ENCODE assay signal across 8 cellular contexts in the genomic region with DNA sequence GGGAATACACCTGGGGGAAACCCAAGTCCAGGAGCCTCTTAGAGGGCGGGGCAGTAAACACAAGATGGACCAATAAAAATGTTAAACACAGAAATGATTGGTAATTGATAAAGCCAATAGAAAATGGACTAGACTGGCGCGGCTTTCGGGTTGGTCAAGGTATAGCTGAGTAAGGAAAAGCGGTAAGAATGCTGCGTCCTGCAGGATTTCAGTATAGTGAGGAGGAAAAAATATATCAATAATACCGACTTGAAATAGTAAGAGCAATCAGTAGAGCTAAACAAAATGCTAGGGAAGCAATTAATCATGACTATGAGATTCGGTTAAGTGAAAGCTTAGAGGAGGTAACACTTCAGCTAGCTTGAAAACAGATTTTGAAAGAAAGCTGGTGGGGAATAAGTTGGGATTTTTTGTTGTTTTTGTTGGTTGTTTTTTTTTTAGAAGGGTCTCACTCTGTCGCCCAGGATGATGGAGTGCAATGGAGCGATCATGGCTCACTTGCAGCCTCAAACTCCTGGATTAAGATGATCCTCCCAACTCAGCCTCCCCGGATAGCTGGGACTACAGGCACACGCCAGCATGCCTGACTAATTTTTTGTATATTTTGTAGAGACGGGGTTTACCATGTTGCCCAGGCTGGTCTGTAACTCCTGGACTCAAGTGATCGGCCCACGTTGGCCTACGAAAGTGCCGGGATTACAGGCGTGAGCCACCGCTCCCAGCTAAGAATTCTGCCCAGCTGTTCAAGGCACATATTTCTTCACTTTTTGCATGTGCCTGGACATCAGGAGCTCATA. TPM values are rescaled to one million over a fixed set of nuclear protein-coding genes. Genes with fewer than 3 reads are reported as not detected.
DNase-seq lines count a peak whose midpoint lies in the region; ATAC-seq and TF ChIP-seq lines count a peak whose summit lies in the region.

No MANE protein-coding gene starts in this region.

- no peaks in the 10 kb centered on the region for H3K27me3 Mint-ChIP-seq in activated CD4-positive, alpha-beta T cell treated with anti-CD3 and anti-CD28 coated beads for 36 hours
- no peaks in the 10 kb centered on the region for H3K27me3 Mint-ChIP-seq in activated T-cell treated with anti-CD3 and anti-CD28 coated beads, Interleukin-2, amount 50 U/mL, for 24 hours

- ATAC-seq in HG03342 (IDR thresholded peaks at IDR 0.05; ENCODE audit: unreplicated experiment): no peak
- ATAC-seq in activated CD4-positive, alpha-beta T cell treated with anti-CD3 and anti-CD28 coated beads for 36 hours: no peak
- no peak for ATAC-seq in GM21619 (IDR thresholded peaks at IDR 0.05; ENCODE audit: unreplicated experiment)

- H3K4me3 Mint-ChIP-seq in activated CD4-positive, alpha-beta T cell treated with anti-CD3 and anti-CD28 coated beads for 36 hours: no peak overlapping the region
- H3K4me3 Mint-ChIP-seq in activated T-cell treated with anti-CD3 and anti-CD28 coated beads, Interleukin-2, amount 50 U/mL, for 24 hours: no peak overlapping the region

- H3K4me2 ChIP-seq in smooth muscle cell: peak overlapping the region; percentile 97

- H3K9ac ChIP-seq in iPS-15b (ENCODE audit: low read depth, low read length) (no peak overlapping the region), smooth muscle cell (ENCODE audit: low read depth) (no peak overlapping the region)

- peaks cover 4% of the 10 kb centered on the region for H3K4me1 Mint-ChIP-seq in activated CD4-positive, alpha-beta T cell treated with anti-CD3 and anti-CD28 coated beads for 36 hours
- peaks cover 9% of the 10 kb centered on the region for H3K4me1 Mint-ChIP-seq in activated T-cell treated with anti-CD3 and anti-CD28 coated beads, Interleukin-2, amount 50 U/mL, for 24 hours (ENCODE audit: low read depth)

- 63% methylated on average over 19 of the region's 19 CpGs for WGBS in smooth muscle cell (ENCODE audit: low lambda C conversion rate)

- POLR2A ChIA-PET in activated CD4-positive, alpha-beta T cell treated with anti-CD3 and anti-CD28 coated beads for 36 hours (lab: Charles Lee): interaction anchor here (0.5 to 4.0 kb wide), 12 partner anchors 30 to 770 kb away, joined by 3 to 36 read pairs (median 4); a partner anchor contains a TSS

- peak overlapping the region; percentile 23; the same call in 1 of the 2 replicates for H3K4me3 ChIP-seq in GM06990 (replicated peaks; ENCODE audit: low read depth, low read length)
- H3K4me3 ChIP-seq in SJSA1: peak overlapping the region; percentile 59
- peak overlapping the region; percentile 39 for H3K4me3 ChIP-seq in iPS-15b (ENCODE audit: low read depth, low read length)
- H3K4me3 ChIP-seq in smooth muscle cell: peak overlapping the region; percentile 76

- H3F3A ChIP-seq in smooth muscle cell (ENCODE audit: low read depth): no peaks in the 10 kb centered on the region

- H3K4me1 ChIP-seq in SJSA1 (replicated peaks): peaks cover 5% of the 10 kb centered on the region; the same call in 1 of the 2 replicates
- peaks cover 4% of the 10 kb centered on the region for H3K4me1 ChIP-seq in iPS-15b (ENCODE audit: control insufficient read depth, insufficient read depth, low read length)
- peaks cover 11% of the 10 kb centered on the region for H3K4me1 ChIP-seq in smooth muscle cell (ENCODE audit: low read depth)

- H2AFZ ChIP-seq in smooth muscle cell (ENCODE audit: low read depth): peak overlapping the region; percentile 76

- intact Hi-C loops in activated CD4-positive, alpha-beta T cell treated with anti-CD3 and anti-CD28 coated beads for 36 hours (cut with DNase I, micrococcal nuclease): loop anchor here (1.0 to 10.0 kb wide), 15 partner anchors 9 to 1519 kb away; a partner anchor contains a TSS

- H4K20me1 ChIP-seq in smooth muscle cell (ENCODE audit: low read depth): no peaks in the 10 kb centered on the region

- H3K27ac ChIP-seq in SJSA1: no peak overlapping the region
- H3K27ac ChIP-seq in smooth muscle cell (ENCODE audit: low read depth): no peak overlapping the region

- CTCF ChIA-PET in activated CD4-positive, alpha-beta T cell treated with anti-CD3 and anti-CD28 coated beads for 36 hours (lab: Charles Lee): interaction anchor here (0.6 to 9.3 kb wide), 23 partner anchors 9 to 707 kb away, joined by 3 to 170 read pairs (median 4); a partner anchor contains a TSS

- DNase-seq in GM06990 (ENCODE audit: extremely low read depth, insufficient read length) (no peak), SJSA1 (ENCODE audit: low read depth in 1 of 2, low spot score in 2 of 2) (no peak), smooth muscle cell (lab: John Stamatoyannopoulos, UW; ENCODE audit: unreplicated experiment) (no peak)
- DNase-seq in activated CD4-positive, alpha-beta T cell treated with anti-CD3 and anti-CD28 coated beads for 36 hours: no peak
- no peak for DNase-seq in activated T-cell treated with anti-CD3 and anti-CD28 coated beads, Interleukin-2, amount 50 U/mL, for 24 hours

- H3K36me3 Mint-ChIP-seq in activated CD4-positive, alpha-beta T cell treated with anti-CD3 and anti-CD28 coated beads for 36 hours (ENCODE audit: low read depth): no peaks in the 10 kb centered on the region
- peaks cover 2% of the 10 kb centered on the region for H3K36me3 Mint-ChIP-seq in activated T-cell treated with anti-CD3 and anti-CD28 coated beads, Interleukin-2, amount 50 U/mL, for 24 hours (ENCODE audit: low read depth)

- H3K79me2 ChIP-seq in smooth muscle cell (ENCODE audit: low read depth): no peaks in the 10 kb centered on the region

- no peak for TF ChIP-seq CTCF in GM06990 (IDR thresholded peaks at IDR 0.05; ENCODE audit: insufficient read depth, low read length, poor library complexity, severe bottlenecking)
- no peak for TF ChIP-seq CTCF in smooth muscle cell (IDR thresholded peaks at IDR 0.05; ENCODE audit: borderline replicate concordance, insufficient read depth, poor library complexity, severe bottlenecking)

- H3K9me3 Mint-ChIP-seq in activated CD4-positive, alpha-beta T cell treated with anti-CD3 and anti-CD28 coated beads for 36 hours (ENCODE audit: low read depth): no peaks in the 10 kb centered on the region
- H3K9me3 Mint-ChIP-seq in activated T-cell treated with anti-CD3 and anti-CD28 coated beads, Interleukin-2, amount 50 U/mL, for 24 hours: no peaks in the 10 kb centered on the region

- H3K9me3 ChIP-seq in SJSA1 (replicated peaks) (no peaks in the 10 kb centered on the region), iPS-15b (ENCODE audit: control insufficient read depth, insufficient read depth, low read length) (no peaks in the 10 kb centered on the region), smooth muscle cell (replicated peaks; ENCODE audit: low read depth) (no peaks in the 10 kb centered on the region)

- H3K36me3 ChIP-seq in GM06990 (ENCODE audit: control insufficient read depth, insufficient read depth, low read length) (no peaks in the 10 kb centered on the region; the same call in none of the 2 replicates), SJSA1 (no peaks in the 10 kb centered on the region), iPS-15b (ENCODE audit: control insufficient read depth, insufficient read depth, low read length) (no peaks in the 10 kb centered on the region), smooth muscle cell (ENCODE audit: low read depth) (no peaks in the 10 kb centered on the region)

- no peaks in the 10 kb centered on the region for H3K27me3 ChIP-seq in GM06990 (replicated peaks; ENCODE audit: control insufficient read depth, insufficient read depth, low read length)
- H3K27me3 ChIP-seq in SJSA1 (replicated peaks): no peaks in the 10 kb centered on the region
- peaks cover 3% of the 10 kb centered on the region for H3K27me3 ChIP-seq in iPS-15b (ENCODE audit: control insufficient read depth, insufficient read depth, low read length)
- H3K27me3 ChIP-seq in smooth muscle cell (ENCODE audit: low read depth): peaks cover 8% of the 10 kb centered on the region

- no peak overlapping the region for H3K27ac Mint-ChIP-seq in activated CD4-positive, alpha-beta T cell treated with anti-CD3 and anti-CD28 coated beads for 36 hours
- no peak overlapping the region for H3K27ac Mint-ChIP-seq in activated T-cell treated with anti-CD3 and anti-CD28 coated beads, Interleukin-2, amount 50 U/mL, for 24 hours

RNA-seq across cellular contexts. Expression of a gene that starts 0.7 kb away (rescaled TPM):
- 2.0 and 3.2 TPM in 2 replicates for total RNA-seq in SJSA1 (2014; rRNA removed; shearing (Covaris generic))
- 3.4 and 4.3 TPM in 2 replicates for total RNA-seq in smooth muscle cell
- polyA plus RNA-seq in smooth muscle cell: 1.3 and 2.3 TPM in 2 replicates
- 1 to 10 TPM; 3.1 to 3.3 TPM for total RNA-seq in activated CD4-positive, alpha-beta T cell treated with anti-CD3 and anti-CD28 coated beads for 36 hours

RNA-seq across cellular contexts. Expression of a gene that starts 8.2 kb away (rescaled TPM):
- total RNA-seq in SJSA1 (2014; rRNA removed; shearing (Covaris generic)): 1.9 and 2.3 TPM in 2 replicates
- total RNA-seq in smooth muscle cell: 0.18 and 2.4 TPM in 2 replicates
- polyA plus RNA-seq in smooth muscle cell: 1.3 and 2.1 TPM in 2 replicates
- total RNA-seq in activated CD4-positive, alpha-beta T cell treated with anti-CD3 and anti-CD28 coated beads for 36 hours: 1 to 10 TPM; 3.5 to 4.4 TPM

RNA-seq across cellular contexts. Expression of a gene that starts 8.4 kb away (rescaled TPM):
- 2.3 and 4.9 TPM in 2 replicates for total RNA-seq in SJSA1 (2014; rRNA removed; shearing (Covaris generic))
- 2.5 and 3.0 TPM in 2 replicates for total RNA-seq in smooth muscle cell
- 1.3 and 1.8 TPM in 2 replicates for polyA plus RNA-seq in smooth muscle cell
- total RNA-seq in activated CD4-positive, alpha-beta T cell treated with anti-CD3 and anti-CD28 coated beads for 36 hours: 1 to 10 TPM; 8.1 to 9.6 TPM

RNA-seq across cellular contexts. Expression of a gene that starts 30.0 kb away (rescaled TPM):
- total RNA-seq in SJSA1 (2014; rRNA removed; shearing (Covaris generic)): 661 and 828 TPM in 2 replicates
- total RNA-seq in smooth muscle cell: 299 and 303 TPM in 2 replicates
- 369 and 409 TPM in 2 replicates for polyA plus RNA-seq in smooth muscle cell
- total RNA-seq in activated CD4-positive, alpha-beta T cell treated with anti-CD3 and anti-CD28 coated beads for 36 hours: 100 to 1,000 TPM; 473 to 580 TPM

RNA-seq across cellular contexts. Expression of a gene that starts 59.0 kb away (rescaled TPM):
- 49.8 and 99.3 TPM in 2 replicates for total RNA-seq in SJSA1 (2014; rRNA removed; shearing (Covaris generic))
- 64.1 and 91.4 TPM in 2 replicates for total RNA-seq in smooth muscle cell
- 135 and 148 TPM in 2 replicates for polyA plus RNA-seq in smooth muscle cell
- 100 to 1,000 TPM; 140 to 181 TPM for total RNA-seq in activated CD4-positive, alpha-beta T cell treated with anti-CD3 and anti-CD28 coated beads for 36 hours

Comparison
In these comparisons a context has a peak if more than half of its experiments do, and no peak if none do; other contexts are left out.
1. H3K4me3 ChIP-seq: peak in every context shown above with its lines; median percentile 76 in smooth muscle cell; 59 in SJSA1; 39 in iPS-15b; 23 in GM06990.